ENCODE assay signal across 1 cellular context in the genomic region with DNA sequence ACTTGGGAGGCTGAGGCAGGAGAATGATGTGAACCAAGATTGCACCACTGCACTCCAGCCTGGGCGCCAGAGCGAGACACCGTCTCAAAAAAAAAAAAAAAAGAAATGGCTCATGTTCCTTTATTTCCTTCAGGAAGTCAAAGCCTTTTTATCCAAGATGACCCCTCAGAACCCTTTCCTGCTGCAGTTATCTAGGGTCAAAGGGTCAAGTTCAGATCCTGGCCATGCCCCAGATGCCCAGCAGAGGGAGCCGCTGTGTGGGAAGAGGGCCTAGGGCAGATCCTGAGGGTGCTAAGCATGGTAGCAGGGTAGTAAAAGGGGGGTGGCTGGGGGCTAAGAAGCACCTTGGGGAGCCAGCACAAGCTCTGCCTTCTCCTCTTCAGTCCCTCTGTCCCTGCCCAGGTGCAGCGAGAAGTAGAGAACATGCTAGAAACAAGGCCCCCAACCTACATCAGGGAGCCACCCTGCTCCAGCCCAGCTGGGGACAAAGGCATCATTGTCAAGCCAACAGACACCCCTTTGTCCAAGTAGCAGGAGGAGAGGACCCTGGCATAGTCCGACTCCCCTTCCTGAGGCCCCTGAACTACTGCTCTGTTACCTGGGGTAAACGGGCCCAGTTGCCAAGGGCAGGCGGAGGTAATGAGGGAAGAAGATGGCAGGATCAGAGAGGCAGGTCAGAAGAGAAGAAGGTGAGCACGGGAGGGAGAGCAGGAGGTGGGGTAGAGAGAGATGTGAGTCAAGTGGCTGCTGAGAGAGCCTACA.
TF ChIP-seq lines count a peak whose summit lies in the region.

No MANE protein-coding gene starts in this region.

TF ChIP-seq in GM23338, 12 proteins besides CTCF, POLR2A, EP300 and RAD21 (continued from another document):
- TF ChIP-seq, protein P1, sequence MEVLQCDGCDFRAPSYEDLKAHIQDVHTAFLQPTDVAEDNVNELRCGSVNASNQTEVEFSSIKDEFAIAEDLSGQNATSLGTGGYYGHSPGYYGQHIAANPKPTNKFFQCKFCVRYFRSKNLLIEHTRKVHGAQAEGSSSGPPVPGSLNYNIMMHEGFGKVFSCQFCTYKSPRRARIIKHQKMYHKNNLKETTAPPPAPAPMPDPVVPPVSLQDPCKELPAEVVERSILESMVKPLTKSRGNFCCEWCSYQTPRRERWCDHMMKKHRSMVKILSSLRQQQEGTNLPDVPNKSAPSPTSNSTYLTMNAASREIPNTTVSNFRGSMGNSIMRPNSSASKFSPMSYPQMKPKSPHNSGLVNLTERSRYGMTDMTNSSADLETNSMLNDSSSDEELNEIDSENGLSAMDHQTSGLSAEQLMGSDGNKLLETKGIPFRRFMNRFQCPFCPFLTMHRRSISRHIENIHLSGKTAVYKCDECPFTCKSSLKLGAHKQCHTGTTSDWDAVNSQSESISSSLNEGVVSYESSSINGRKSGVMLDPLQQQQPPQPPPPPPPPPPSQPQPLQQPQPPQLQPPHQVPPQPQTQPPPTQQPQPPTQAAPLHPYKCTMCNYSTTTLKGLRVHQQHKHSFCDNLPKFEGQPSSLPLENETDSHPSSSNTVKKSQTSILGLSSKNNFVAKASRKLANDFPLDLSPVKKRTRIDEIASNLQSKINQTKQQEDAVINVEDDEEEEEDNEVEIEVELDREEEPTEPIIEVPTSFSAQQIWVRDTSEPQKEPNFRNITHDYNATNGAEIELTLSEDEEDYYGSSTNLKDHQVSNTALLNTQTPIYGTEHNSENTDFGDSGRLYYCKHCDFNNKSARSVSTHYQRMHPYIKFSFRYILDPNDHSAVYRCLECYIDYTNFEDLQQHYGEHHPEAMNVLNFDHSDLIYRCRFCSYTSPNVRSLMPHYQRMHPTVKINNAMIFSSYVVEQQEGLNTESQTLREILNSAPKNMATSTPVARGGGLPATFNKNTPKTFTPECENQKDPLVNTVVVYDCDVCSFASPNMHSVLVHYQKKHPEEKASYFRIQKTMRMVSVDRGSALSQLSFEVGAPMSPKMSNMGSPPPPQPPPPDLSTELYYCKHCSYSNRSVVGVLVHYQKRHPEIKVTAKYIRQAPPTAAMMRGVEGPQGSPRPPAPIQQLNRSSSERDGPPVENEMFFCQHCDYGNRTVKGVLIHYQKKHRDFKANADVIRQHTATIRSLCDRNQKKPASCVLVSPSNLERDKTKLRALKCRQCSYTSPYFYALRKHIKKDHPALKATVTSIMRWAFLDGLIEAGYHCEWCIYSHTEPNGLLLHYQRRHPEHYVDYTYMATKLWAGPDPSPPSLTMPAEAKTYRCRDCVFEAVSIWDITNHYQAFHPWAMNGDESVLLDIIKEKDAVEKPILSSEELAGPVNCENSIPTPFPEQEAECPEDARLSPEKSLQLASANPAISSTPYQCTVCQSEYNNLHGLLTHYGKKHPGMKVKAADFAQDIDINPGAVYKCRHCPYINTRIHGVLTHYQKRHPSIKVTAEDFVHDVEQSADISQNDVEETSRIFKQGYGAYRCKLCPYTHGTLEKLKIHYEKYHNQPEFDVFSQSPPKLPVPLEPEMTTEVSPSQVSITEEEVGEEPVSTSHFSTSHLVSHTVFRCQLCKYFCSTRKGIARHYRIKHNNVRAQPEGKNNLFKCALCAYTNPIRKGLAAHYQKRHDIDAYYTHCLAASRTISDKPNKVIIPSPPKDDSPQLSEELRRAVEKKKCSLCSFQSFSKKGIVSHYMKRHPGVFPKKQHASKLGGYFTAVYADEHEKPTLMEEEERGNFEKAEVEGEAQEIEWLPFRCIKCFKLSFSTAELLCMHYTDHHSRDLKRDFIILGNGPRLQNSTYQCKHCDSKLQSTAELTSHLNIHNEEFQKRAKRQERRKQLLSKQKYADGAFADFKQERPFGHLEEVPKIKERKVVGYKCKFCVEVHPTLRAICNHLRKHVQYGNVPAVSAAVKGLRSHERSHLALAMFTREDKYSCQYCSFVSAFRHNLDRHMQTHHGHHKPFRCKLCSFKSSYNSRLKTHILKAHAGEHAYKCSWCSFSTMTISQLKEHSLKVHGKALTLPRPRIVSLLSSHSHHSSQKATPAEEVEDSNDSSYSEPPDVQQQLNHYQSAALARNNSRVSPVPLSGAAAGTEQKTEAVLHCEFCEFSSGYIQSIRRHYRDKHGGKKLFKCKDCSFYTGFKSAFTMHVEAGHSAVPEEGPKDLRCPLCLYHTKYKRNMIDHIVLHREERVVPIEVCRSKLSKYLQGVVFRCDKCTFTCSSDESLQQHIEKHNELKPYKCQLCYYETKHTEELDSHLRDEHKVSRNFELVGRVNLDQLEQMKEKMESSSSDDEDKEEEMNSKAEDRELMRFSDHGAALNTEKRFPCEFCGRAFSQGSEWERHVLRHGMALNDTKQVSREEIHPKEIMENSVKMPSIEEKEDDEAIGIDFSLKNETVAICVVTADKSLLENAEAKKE (CRISPR knock-in tag; IDR thresholded peaks at IDR 0.05), result no peak
- TF ChIP-seq ZNF331 (CRISPR knock-in tag; IDR thresholded peaks at IDR 0.05; ENCODE audit: low read depth) (no peak), CREB1 (CRISPR knock-in tag; IDR thresholded peaks at IDR 0.05; ENCODE audit: low read depth) (no peak), STAT1 (IDR thresholded peaks at IDR 0.05; ENCODE audit: unreplicated experiment) (no peak)
- TF ChIP-seq, protein P2, sequence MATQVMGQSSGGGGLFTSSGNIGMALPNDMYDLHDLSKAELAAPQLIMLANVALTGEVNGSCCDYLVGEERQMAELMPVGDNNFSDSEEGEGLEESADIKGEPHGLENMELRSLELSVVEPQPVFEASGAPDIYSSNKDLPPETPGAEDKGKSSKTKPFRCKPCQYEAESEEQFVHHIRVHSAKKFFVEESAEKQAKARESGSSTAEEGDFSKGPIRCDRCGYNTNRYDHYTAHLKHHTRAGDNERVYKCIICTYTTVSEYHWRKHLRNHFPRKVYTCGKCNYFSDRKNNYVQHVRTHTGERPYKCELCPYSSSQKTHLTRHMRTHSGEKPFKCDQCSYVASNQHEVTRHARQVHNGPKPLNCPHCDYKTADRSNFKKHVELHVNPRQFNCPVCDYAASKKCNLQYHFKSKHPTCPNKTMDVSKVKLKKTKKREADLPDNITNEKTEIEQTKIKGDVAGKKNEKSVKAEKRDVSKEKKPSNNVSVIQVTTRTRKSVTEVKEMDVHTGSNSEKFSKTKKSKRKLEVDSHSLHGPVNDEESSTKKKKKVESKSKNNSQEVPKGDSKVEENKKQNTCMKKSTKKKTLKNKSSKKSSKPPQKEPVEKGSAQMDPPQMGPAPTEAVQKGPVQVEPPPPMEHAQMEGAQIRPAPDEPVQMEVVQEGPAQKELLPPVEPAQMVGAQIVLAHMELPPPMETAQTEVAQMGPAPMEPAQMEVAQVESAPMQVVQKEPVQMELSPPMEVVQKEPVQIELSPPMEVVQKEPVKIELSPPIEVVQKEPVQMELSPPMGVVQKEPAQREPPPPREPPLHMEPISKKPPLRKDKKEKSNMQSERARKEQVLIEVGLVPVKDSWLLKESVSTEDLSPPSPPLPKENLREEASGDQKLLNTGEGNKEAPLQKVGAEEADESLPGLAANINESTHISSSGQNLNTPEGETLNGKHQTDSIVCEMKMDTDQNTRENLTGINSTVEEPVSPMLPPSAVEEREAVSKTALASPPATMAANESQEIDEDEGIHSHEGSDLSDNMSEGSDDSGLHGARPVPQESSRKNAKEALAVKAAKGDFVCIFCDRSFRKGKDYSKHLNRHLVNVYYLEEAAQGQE (IDR thresholded peaks at IDR 0.05; ENCODE audit: unreplicated experiment), result no peak
